Comparison of ENCODE assay signal across 8 cellular contexts in the genomic region with DNA sequence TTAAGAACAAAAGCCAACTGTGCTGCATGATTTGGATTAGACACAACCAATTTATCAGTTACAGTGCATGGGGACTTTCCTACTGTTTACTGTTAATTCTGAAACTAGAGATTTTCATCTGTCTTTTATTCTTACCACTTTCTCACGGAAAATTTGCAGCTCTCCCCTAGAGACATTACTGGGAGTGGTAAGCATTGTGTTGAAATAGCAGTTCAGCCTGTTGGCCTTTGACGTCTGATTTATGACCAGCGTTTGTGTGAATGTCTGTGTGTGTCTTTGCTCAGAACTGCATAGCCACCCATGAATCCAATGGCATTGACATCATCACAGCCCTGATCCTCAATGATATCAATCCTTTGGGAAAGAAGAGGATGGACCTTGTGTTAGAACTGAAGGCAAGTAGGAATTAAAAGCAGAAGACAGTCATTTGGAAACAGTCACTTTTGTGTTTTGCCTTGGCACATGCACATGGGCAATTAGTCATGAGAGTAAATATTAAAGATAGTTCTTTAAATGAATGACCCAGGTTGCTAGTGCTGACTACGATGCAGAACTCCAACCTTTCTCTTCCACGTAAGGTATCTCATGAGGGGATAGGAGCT.
DNase-seq lines count a peak whose midpoint lies in the region; ATAC-seq lines count a peak whose summit lies in the region.

No MANE protein-coding gene starts in this region.

- H3K27me3 Mint-ChIP-seq in T-helper 2 cell treated with Interferon-gamma antibody and Interleukin-4, amounts not matched to agents 5 μg/mL and 100 μg/mL, for 36 hours (ENCODE audit: low read depth), result no peaks in the 10 kb centered on the region

- peak overlapping the region; percentile 76 for H3K4me3 Mint-ChIP-seq in T-helper 2 cell treated with Interferon-gamma antibody and Interleukin-4, amounts not matched to agents 5 μg/mL and 100 μg/mL, for 36 hours

- H3K4me1 Mint-ChIP-seq in T-helper 2 cell treated with Interferon-gamma antibody and Interleukin-4, amounts not matched to agents 5 μg/mL and 100 μg/mL, for 36 hours (ENCODE audit: low read depth), result peaks cover 69% of the 10 kb centered on the region

- peaks cover 7% of the 10 kb centered on the region for H3K9me3 Mint-ChIP-seq in T-helper 2 cell treated with Interferon-gamma antibody and Interleukin-4, amounts not matched to agents 5 μg/mL and 100 μg/mL, for 36 hours

- H3K36me3 Mint-ChIP-seq in T-helper 2 cell treated with Interferon-gamma antibody and Interleukin-4, amounts not matched to agents 5 μg/mL and 100 μg/mL, for 36 hours (ENCODE audit: low read depth), result peaks cover 40% of the 10 kb centered on the region

- peak overlapping the region; percentile 97 for H3K27ac Mint-ChIP-seq in T-helper 2 cell treated with Interferon-gamma antibody and Interleukin-4, amounts not matched to agents 5 μg/mL and 100 μg/mL, for 36 hours

- ATAC-seq in HG02852 (IDR thresholded peaks at IDR 0.05; ENCODE audit: unreplicated experiment), result peak; percentile 84

- peak; percentile 21 for DNase-seq in NCI-H748 (lab: John Stamatoyannopoulos, UW; ENCODE audit: unreplicated experiment)
- DNase-seq in NCI-H748 treated with DMSO at 0.1 percent for 48 hours (lab: John Stamatoyannopoulos, UW), result no peak
- DNase-seq in T-helper 2 cell treated with Interferon-gamma antibody and Interleukin-4, amounts not matched to agents 5 μg/mL and 100 μg/mL, for 36 hours (ENCODE audit: low spot score), result peak; percentile 61
- peak; percentile 8 for DNase-seq in kidney tubule cell (ENCODE audit: low spot score)
- DNase-seq in SIG-M5 treated with dmso at 0.1 percent for 504 hours (lab: John Stamatoyannopoulos, UW; ENCODE audit: unreplicated experiment), result no peak
- DNase-seq in SIG-M5 (lab: John Stamatoyannopoulos, UW), result no peak
- no peak for DNase-seq in NCI-H187 (lab: John Stamatoyannopoulos, UW)

Comparison
In these comparisons a context has a peak if more than half of its experiments do, and no peak if none do; other contexts are left out.
1. DNase-seq: peak in NCI-H748 (single experiment), T-helper 2 cell treated with Interferon-gamma antibody and Interleukin-4, amounts not matched to agents 5 μg/mL and 100 μg/mL, for 36 hours (single experiment) and kidney tubule cell (single experiment); none in NCI-H748 treated with DMSO at 0.1 percent for 48 hours (single experiment), SIG-M5 treated with dmso at 0.1 percent for 504 hours (single experiment), SIG-M5 (single experiment) and NCI-H187 (0 of 2).